Comparison of ENCODE assay signal across 8 cellular contexts in genomic region chr2:112869258-112869842, GRCh38. TPM values are rescaled to one million over a fixed set of nuclear protein-coding genes. Genes with fewer than 3 reads are reported as not detected.
DNase-seq lines count a peak whose midpoint lies in the region; ATAC-seq and TF ChIP-seq lines count a peak whose summit lies in the region.

No MANE protein-coding gene starts in this region.

- H2BK120ac ChIP-seq in mesendoderm (ENCODE audit: low read depth, low read length) = no peak overlapping the region

- H3K27ac ChIP-seq in hepatocyte (no peak overlapping the region), mesendoderm (ENCODE audit: low read depth, low read length) (no peak overlapping the region), testis (no peak overlapping the region)

- no peak for ATAC-seq in GM18861 (IDR thresholded peaks at IDR 0.05; ENCODE audit: unreplicated experiment)
- ATAC-seq in HG03565 (IDR thresholded peaks at IDR 0.05; ENCODE audit: unreplicated experiment) = no peak

- TF ChIP-seq CTCF in hepatocyte (IDR thresholded peaks at IDR 0.05; ENCODE audit: poor library complexity) (no peak), testis (IDR thresholded peaks at IDR 0.05) (no peak)

- no peak overlapping the region for H3K56ac ChIP-seq in mesendoderm (ENCODE audit: low read length)

- no peak overlapping the region for H4K5ac ChIP-seq in mesendoderm (ENCODE audit: low read length)

- no peaks in the 10 kb centered on the region for H3K27me3 ChIP-seq in hepatocyte
- H3K27me3 ChIP-seq in mesendoderm (ENCODE audit: insufficient read depth, low read length, poor library complexity) = no peaks in the 10 kb centered on the region
- H3K27me3 ChIP-seq in testis = no peaks in the 10 kb centered on the region

- no peaks in the 10 kb centered on the region for H3K36me3 ChIP-seq in hepatocyte (replicated peaks; ENCODE audit: insufficient read depth, low read depth)
- no peaks in the 10 kb centered on the region for H3K36me3 ChIP-seq in mesendoderm (ENCODE audit: control insufficient read depth, insufficient read depth, low read length)
- H3K36me3 ChIP-seq in testis (ENCODE audit: low read depth, missing control alignments) = no peaks in the 10 kb centered on the region

- H3K9me2 ChIP-seq in hepatocyte (replicated peaks; ENCODE audit: insufficient read depth) = no peaks in the 10 kb centered on the region

- H2BK5ac ChIP-seq in mesendoderm (ENCODE audit: low read length) = no peak overlapping the region

- H3K4me2 ChIP-seq in hepatocyte = peak overlapping the region; percentile 9
- H3K4me2 ChIP-seq in mesendoderm (ENCODE audit: low read length) = no peak overlapping the region

- intact Hi-C loops in testis (cut with DNase I; ENCODE audit: low total_unique reads) = no loop called here

- H3K23ac ChIP-seq in mesendoderm (ENCODE audit: low read length) = no peak overlapping the region

- DNase-seq in EL (peak; percentile 93), NCI-H1417 (lab: John Stamatoyannopoulos, UW) (peak; percentile 62 to 95 (median 88)), hepatocyte (ENCODE audit: low spot score) (peak; percentile 89), mesendoderm (no peak), testis (no peak)
- peak; percentile 19 to 23 for DNase-seq in activated CD4-positive, alpha-beta T cell treated with anti-CD3 and anti-CD28 coated beads, Interleukin-2, amount 50 U/mL, for 4 hours

- no peak overlapping the region for H3K4ac ChIP-seq in mesendoderm (ENCODE audit: low read depth, low read length)

- H3K4me3 ChIP-seq in hepatocyte = no peak overlapping the region
- H3K4me3 ChIP-seq in mesendoderm (ENCODE audit: low read length) = no peak overlapping the region
- no peak overlapping the region for H3K4me3 ChIP-seq in testis

- no peak overlapping the region for H4K8ac ChIP-seq in mesendoderm (ENCODE audit: low read depth, low read length)

- H2AK5ac ChIP-seq in mesendoderm (ENCODE audit: low read length) = no peak overlapping the region

- H3K18ac ChIP-seq in mesendoderm (ENCODE audit: low read length) = no peak overlapping the region

- H3K9ac ChIP-seq in mesendoderm (ENCODE audit: low read length) = no peak overlapping the region

- no peaks in the 10 kb centered on the region for H3K79me2 ChIP-seq in hepatocyte
- no peaks in the 10 kb centered on the region for H3K79me2 ChIP-seq in mesendoderm (ENCODE audit: control insufficient read depth, insufficient read depth, low read length)

- 45% methylated on average over 7 of the region's 7 CpGs for WGBS in hepatocyte (ENCODE audit: low lambda C conversion rate, missing lambda C conversion rate)
- WGBS in mesendoderm (ENCODE audit: extremely low coverage, insufficient coverage, low lambda C conversion rate) = no CpG with 5 or more reads among the region's 7 CpGs
- WGBS in testis, 2 donors = 45 to 47% methylated on average over 7 of the region's 7 CpGs

- H2AFZ ChIP-seq in hepatocyte = no peak overlapping the region

- no peak overlapping the region for H2BK15ac ChIP-seq in mesendoderm (replicated peaks; ENCODE audit: low read depth)

- H4K20me1 ChIP-seq in hepatocyte (ENCODE audit: insufficient read depth, poor library complexity, severe bottlenecking) = no peaks in the 10 kb centered on the region

- no peak for TF ChIP-seq POLR2A in testis (IDR thresholded peaks at IDR 0.05)

- H3K79me1 ChIP-seq in mesendoderm (ENCODE audit: low read length) = no peaks in the 10 kb centered on the region

- H3K4me1 ChIP-seq in hepatocyte (ENCODE audit: insufficient read depth) = peaks cover 26% of the 10 kb centered on the region
- no peaks in the 10 kb centered on the region for H3K4me1 ChIP-seq in mesendoderm (ENCODE audit: control insufficient read depth, low read depth, low read length)
- peaks cover 13% of the 10 kb centered on the region for H3K4me1 ChIP-seq in testis

- no peaks in the 10 kb centered on the region for H3K9me3 ChIP-seq in hepatocyte (ENCODE audit: low read depth)
- H3K9me3 ChIP-seq in testis = no peaks in the 10 kb centered on the region

RNA-seq across cellular contexts. Expression of gene IL1B, which starts 32.8 kb away (rescaled TPM):
- total RNA-seq in hepatocyte (0.76 and 1.1 TPM in 2 replicates), testis (under 1 TPM; 0.62 to 0.63 TPM)
- polyA plus RNA-seq in hepatocyte (1.2 and 2.4 TPM in 2 replicates), testis (ENCODE audit: insufficient read depth, low read depth, low replicate concordance) (1.8 TPM)
- polyA plus RNA-seq in mesendoderm (2013, experiment 1 of 2) = not detected
- not detected for polyA plus RNA-seq in mesendoderm (2013, experiment 2 of 2)

RNA-seq across cellular contexts. Expression of gene IL37, which starts 41.6 kb away (rescaled TPM):
- total RNA-seq in hepatocyte (not detected in 2 replicates), testis (1 to 10 TPM; 1.3 to 1.5 TPM)
- polyA plus RNA-seq in hepatocyte (not detected in 2 replicates), testis (ENCODE audit: insufficient read depth, low read depth, low replicate concordance) (not detected)
- polyA plus RNA-seq in mesendoderm (2013, experiment 1 of 2) = not detected
- polyA plus RNA-seq in mesendoderm (2013, experiment 2 of 2) = not detected

Comparison
In these comparisons a context has a peak if more than half of its experiments do, and no peak if none do; other contexts are left out.
1. DNase-seq: peak in EL (single experiment), NCI-H1417 (3 of 3), activated CD4-positive, alpha-beta T cell treated with anti-CD3 and anti-CD28 coated beads, Interleukin-2, amount 50 U/mL, for 4 hours (2 of 2) and hepatocyte (single experiment); none in mesendoderm (single experiment) and testis (single experiment).